ENCODE assay signal across 13 cellular contexts in genomic region chr14:51424569-51425251, GRCh38.
A peak's percentile ranks its signal among the peaks of the same experiment; 100 is the strongest.
DNase-seq lines count a peak whose midpoint lies in the region; ATAC-seq and TF ChIP-seq lines count a peak whose summit lies in the region.
"Had no signal": no experiment of that assay in that cellular context is flagged by ENCODE, and none has a peak within 500 bp of the region (broad histone marks: within the 10 kb centered on the region; RNA-seq: fewer than 3 reads in every experiment).

No MANE protein-coding gene starts in this region.

- H3K36me3 ChIP-seq in esophagus squamous epithelium: no peaks in the 10 kb centered on the region
- H3K36me3 ChIP-seq in thyroid gland: no peaks in the 10 kb centered on the region

- TF ChIP-seq CTCF in esophagus squamous epithelium (IDR thresholded peaks at IDR 0.05) (no peak), thyroid gland (IDR thresholded peaks at IDR 0.05) (no peak)

- H3K27me3 ChIP-seq in esophagus squamous epithelium (no peaks in the 10 kb centered on the region), thyroid gland (no peaks in the 10 kb centered on the region)

- WGBS in esophagus squamous epithelium, 2 donors: 51 to 74% methylated on average over 5 of the region's 5 CpGs
- WGBS in thyroid gland, 2 donors: 44 to 55% methylated on average over 5 of the region's 5 CpGs

- peak; percentile 2 for DNase-seq in RPMI8226
- DNase-seq in esophagus squamous epithelium (lab: John Stamatoyannopoulos, UW): no peak
- peak; percentile 85 for DNase-seq in myocyte (ENCODE audit: low read depth)
- DNase-seq in thyroid gland: no peak
- DNase-seq in DMS79 (lab: John Stamatoyannopoulos, UW): no peak
- DNase-seq in DMS153 (lab: John Stamatoyannopoulos, UW): no peak
- DNase-seq: activated effector memory CD4-positive, alpha-beta T cell treated with Interleukin-2 at 50 U/mL for 16 hours; effector CD4-positive, alpha-beta T cell; NCI-H524 treated with DMSO at 0.1 percent for 48 hours had no signal

- H3K9me3 ChIP-seq in esophagus squamous epithelium (peaks cover 0 to 4% (median 0%) of the 10 kb centered on the region in 3 donors), thyroid gland (no peaks in the 10 kb centered on the region)

- H3K4me3 ChIP-seq in esophagus squamous epithelium (no peak overlapping the region), thyroid gland (replicated peaks in 1 of 3) (no peak overlapping the region)
- H3K4me3 ChIP-seq: SK-N-MC had no signal

- TF ChIP-seq POLR2A in esophagus squamous epithelium (IDR thresholded peaks at IDR 0.05) (no peak), thyroid gland (IDR thresholded peaks at IDR 0.05) (no peak)

- intact Hi-C loops in esophagus squamous epithelium (cut with DNase I) (no loop called here), thyroid gland (cut with DNase I) (no loop called here)

- ATAC-seq in GM19035 (IDR thresholded peaks at IDR 0.05; ENCODE audit: unreplicated experiment): no peak
- no peak for ATAC-seq in HG03175 (IDR thresholded peaks at IDR 0.05; ENCODE audit: unreplicated experiment)
- ATAC-seq: activated CD4-positive, CD25-positive, alpha-beta regulatory T cell treated with anti-CD3 and anti-CD28 coated beads, Interleukin-2, amount 50 U/mL, for 24 hours had no signal

- H3K27ac ChIP-seq in esophagus squamous epithelium (peak overlapping the region in 3 of 4 donors; percentile 24 to 65 (median 60)), thyroid gland (peak overlapping the region in 2 of 3 donors; percentile 13 to 27)
- H3K27ac ChIP-seq: SK-N-MC had no signal

- peaks cover 4 to 40% (median 12%) of the 10 kb centered on the region in 3 donors for H3K4me1 ChIP-seq in esophagus squamous epithelium
- H3K4me1 ChIP-seq in thyroid gland: peaks cover 0 to 4% of the 10 kb centered on the region in 2 donors

Comparison
In these comparisons a context has a peak if more than half of its experiments do, and no peak if none do; other contexts are left out.
1. DNase-seq: peak in RPMI8226 (single experiment) and myocyte (single experiment); none in esophagus squamous epithelium (single experiment), thyroid gland (0 of 2), DMS79 (single experiment) and DMS153 (single experiment).